ENCODE assay signal across 20 cellular contexts in the genomic region with DNA sequence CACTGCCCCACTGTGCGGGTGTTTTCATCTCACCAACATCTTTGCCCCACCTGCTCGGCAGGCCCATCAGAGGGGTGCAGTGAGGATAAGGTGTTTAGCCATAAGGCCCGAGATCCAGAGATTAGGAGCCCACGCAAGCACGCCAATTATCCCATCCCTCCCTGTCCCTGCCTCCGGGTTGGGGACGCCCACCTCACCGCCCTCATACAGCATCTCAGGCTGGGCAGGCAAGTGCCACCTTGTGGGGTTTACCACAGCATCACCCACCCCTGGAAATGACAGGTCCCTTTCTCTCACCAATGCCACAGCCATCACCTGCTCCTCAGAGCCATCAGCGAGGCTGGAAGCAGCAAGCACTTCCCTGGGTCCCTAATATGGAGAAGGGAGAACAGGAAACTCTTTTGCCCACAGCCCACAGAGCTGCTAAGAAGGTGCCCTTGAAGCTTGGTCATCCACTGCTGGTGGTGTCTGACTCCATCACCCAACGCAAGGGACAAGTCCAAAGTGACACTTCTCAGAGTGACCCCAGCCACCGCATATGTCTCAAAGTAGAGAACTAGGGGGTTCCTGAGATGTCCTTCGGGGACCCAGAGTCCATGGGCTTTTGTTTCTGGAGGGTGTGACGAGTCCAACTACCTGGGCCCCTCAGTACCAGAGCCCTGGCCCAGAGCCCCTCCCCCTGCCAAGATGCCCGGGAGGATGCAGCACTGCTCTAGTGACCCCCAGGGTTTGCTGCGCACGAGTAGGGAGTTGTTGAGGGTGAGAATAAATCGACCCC. TPM values are rescaled to one million over a fixed set of nuclear protein-coding genes. Genes with fewer than 3 reads are reported as not detected.
DNase-seq lines count a peak whose midpoint lies in the region; ATAC-seq and TF ChIP-seq lines count a peak whose summit lies in the region.
"Had no signal": no experiment of that assay in that cellular context is flagged by ENCODE, and none has a peak within 500 bp of the region (broad histone marks: within the 10 kb centered on the region; RNA-seq: fewer than 3 reads in every experiment).

No MANE protein-coding gene starts in this region.

- H3K27me3 Mint-ChIP-seq in activated naive CD8-positive, alpha-beta T cell = no peaks in the 10 kb centered on the region
- no peaks in the 10 kb centered on the region for H3K27me3 Mint-ChIP-seq in activated naive CD8-positive, alpha-beta T cell treated with anti-CD3 and anti-CD28 coated beads, Interleukin-2, amount 50 U/mL, for 24 hours
- H3K27me3 Mint-ChIP-seq: CD4-positive, CD25-positive, alpha-beta regulatory T cell; IgD-negative memory B cell had no signal

- peak overlapping the region; percentile 28 for H3K27ac Mint-ChIP-seq in activated naive CD8-positive, alpha-beta T cell
- H3K27ac Mint-ChIP-seq in activated naive CD8-positive, alpha-beta T cell treated with anti-CD3 and anti-CD28 coated beads, Interleukin-2, amount 50 U/mL, for 24 hours = no peak overlapping the region

- H3K9me3 ChIP-seq in lower lobe of right lung (no peaks in the 10 kb centered on the region), sigmoid colon (no peaks in the 10 kb centered on the region), aorta (ENCODE audit: control insufficient read depth, low read length) (no peaks in the 10 kb centered on the region), hepatocyte (ENCODE audit: low read depth) (no peaks in the 10 kb centered on the region)
- H3K9me3 ChIP-seq: BLaER1 had no signal

- no peak overlapping the region for H3K4me3 Mint-ChIP-seq in activated naive CD8-positive, alpha-beta T cell
- no peak overlapping the region for H3K4me3 Mint-ChIP-seq in activated naive CD8-positive, alpha-beta T cell treated with anti-CD3 and anti-CD28 coated beads, Interleukin-2, amount 50 U/mL, for 24 hours
- H3K4me3 Mint-ChIP-seq: CD4-positive, CD25-positive, alpha-beta regulatory T cell; H9; IgD-negative memory B cell had no signal

- H3K9me3 Mint-ChIP-seq in activated naive CD8-positive, alpha-beta T cell (ENCODE audit: low read depth) = no peaks in the 10 kb centered on the region
- no peaks in the 10 kb centered on the region for H3K9me3 Mint-ChIP-seq in activated naive CD8-positive, alpha-beta T cell treated with anti-CD3 and anti-CD28 coated beads, Interleukin-2, amount 50 U/mL, for 24 hours
- H3K9me3 Mint-ChIP-seq: CD4-positive, CD25-positive, alpha-beta regulatory T cell; H9; IgD-negative memory B cell had no signal

- H3K27me3 ChIP-seq in lower lobe of right lung (ENCODE audit: low read depth) (no peaks in the 10 kb centered on the region), sigmoid colon (no peaks in the 10 kb centered on the region), aorta (ENCODE audit: control insufficient read depth in 1 of 2, insufficient read depth in 2 of 2, low read length in 1 of 2) (no peaks in the 10 kb centered on the region), hepatocyte (no peaks in the 10 kb centered on the region)
- H3K27me3 ChIP-seq: BLaER1 had no signal

- no peaks in the 10 kb centered on the region for H3K9me2 ChIP-seq in hepatocyte (replicated peaks; ENCODE audit: insufficient read depth)

- peaks cover 92% of the 10 kb centered on the region for H3K79me2 ChIP-seq in hepatocyte

- H3K27ac ChIP-seq in lower lobe of right lung (no peak overlapping the region), sigmoid colon (no peak overlapping the region), aorta (ENCODE audit: low read depth in 1 of 2, low read length in 2 of 2) (no peak overlapping the region), hepatocyte (no peak overlapping the region)
- H3K27ac ChIP-seq: BLaER1 had no signal

- no peak for DNase-seq in activated naive CD8-positive, alpha-beta T cell treated with anti-CD3 and anti-CD28 coated beads, Interleukin-2, amount 50 U/mL, for 24 hours
- DNase-seq in lower lobe of right lung (peak; percentile 26), sigmoid colon (peak; percentile 33), aorta (peak; percentile 21 to 51), hepatocyte (ENCODE audit: low spot score) (no peak), NCI-H146 (lab: John Stamatoyannopoulos, UW) (no peak)
- DNase-seq: 8988T; AML-193; Calu3; CD4-positive, CD25-positive, alpha-beta regulatory T cell; DMS79; GOT3; H9 had no signal

- no peak overlapping the region for H2AFZ ChIP-seq in hepatocyte

- peaks cover 7% of the 10 kb centered on the region for H3K36me3 ChIP-seq in lower lobe of right lung
- H3K36me3 ChIP-seq in sigmoid colon = no peaks in the 10 kb centered on the region
- H3K36me3 ChIP-seq in aorta (ENCODE audit: control insufficient read depth in 1 of 2, insufficient read depth in 2 of 2, low read length in 1 of 2) = no peaks in the 10 kb centered on the region
- no peaks in the 10 kb centered on the region for H3K36me3 ChIP-seq in hepatocyte (replicated peaks; ENCODE audit: insufficient read depth, low read depth)
- H3K36me3 ChIP-seq: BLaER1 had no signal

- H3K4me2 ChIP-seq in hepatocyte = no peak overlapping the region

- H3K4me1 ChIP-seq in lower lobe of right lung = peaks cover 58% of the 10 kb centered on the region
- peaks cover 0 to 61% (median 51%) of the 10 kb centered on the region in 4 donors for H3K4me1 ChIP-seq in sigmoid colon
- no peaks in the 10 kb centered on the region for H3K4me1 ChIP-seq in aorta (ENCODE audit: control insufficient read depth in 1 of 2, insufficient read depth in 2 of 2, low read length in 2 of 2)
- peaks cover 27% of the 10 kb centered on the region for H3K4me1 ChIP-seq in hepatocyte (ENCODE audit: insufficient read depth)

- no peak for TF ChIP-seq CTCF in lower lobe of right lung (IDR thresholded peaks at IDR 0.05)
- no peak for TF ChIP-seq CTCF in sigmoid colon (IDR thresholded peaks at IDR 0.05)
- TF ChIP-seq CTCF in hepatocyte (IDR thresholded peaks at IDR 0.05; ENCODE audit: poor library complexity) = no peak

- peaks cover 23% of the 10 kb centered on the region for H3K4me1 Mint-ChIP-seq in activated naive CD8-positive, alpha-beta T cell (ENCODE audit: low read depth)
- H3K4me1 Mint-ChIP-seq in activated naive CD8-positive, alpha-beta T cell treated with anti-CD3 and anti-CD28 coated beads, Interleukin-2, amount 50 U/mL, for 24 hours = peaks cover 19% of the 10 kb centered on the region

- TF ChIP-seq EP300 in sigmoid colon (IDR thresholded peaks at IDR 0.05) = no peak

- peaks cover 17% of the 10 kb centered on the region for H4K20me1 ChIP-seq in hepatocyte (ENCODE audit: insufficient read depth, poor library complexity, severe bottlenecking)

- no peak overlapping the region for H3K4me3 ChIP-seq in lower lobe of right lung
- H3K4me3 ChIP-seq in sigmoid colon = no peak overlapping the region
- no peak overlapping the region for H3K4me3 ChIP-seq in aorta (ENCODE audit: low read length in 2 of 2)
- H3K4me3 ChIP-seq in hepatocyte = no peak overlapping the region
- H3K4me3 ChIP-seq: BLaER1, GM12878 had no signal

- H3K36me3 Mint-ChIP-seq in activated naive CD8-positive, alpha-beta T cell = peaks cover 6% of the 10 kb centered on the region
- H3K36me3 Mint-ChIP-seq in activated naive CD8-positive, alpha-beta T cell treated with anti-CD3 and anti-CD28 coated beads, Interleukin-2, amount 50 U/mL, for 24 hours (ENCODE audit: low read depth) = peaks cover 1% of the 10 kb centered on the region
- H3K36me3 Mint-ChIP-seq: CD4-positive, CD25-positive, alpha-beta regulatory T cell had no signal

- TF ChIP-seq POLR2A in sigmoid colon (IDR thresholded peaks at IDR 0.05) = no peak

- intact Hi-C loops in lower lobe of right lung (cut with DNase I) (no loop called here), sigmoid colon (cut with DNase I) (no loop called here), aorta (cut with DNase I) (no loop called here)

- 92% methylated on average over 17 of the region's 17 CpGs for WGBS in sigmoid colon, 2 donors
- WGBS in aorta, 2 donors = 84 to 86% methylated on average over 17 of the region's 17 CpGs
- 91% methylated on average over 17 of the region's 17 CpGs for WGBS in hepatocyte (ENCODE audit: low lambda C conversion rate, missing lambda C conversion rate)

- ATAC-seq in activated naive CD8-positive, alpha-beta T cell treated with anti-CD3 and anti-CD28 coated beads, Interleukin-2, amount 50 U/mL, for 24 hours = no peak
- ATAC-seq in lower lobe of right lung (no peak), aorta (ENCODE audit: low FRiP score) (no peak), HG03439 (IDR thresholded peaks at IDR 0.05; ENCODE audit: unreplicated experiment) (no peak)
- ATAC-seq: GM12878 had no signal

RNA-seq across cellular contexts. Expression of gene VPS37C, which starts 15.8 kb away (rescaled TPM):
- 39.7 TPM for total RNA-seq in lower lobe of right lung
- total RNA-seq in sigmoid colon = 10 to 100 TPM in 3 of 4 donors, 1 to 10 TPM in 1; 8.6 to 25.4 (median 18.5) TPM
- 10 to 100 TPM; 16.9 to 19.3 (median 18.6) TPM for polyA plus RNA-seq in sigmoid colon
- total RNA-seq in aorta = 10 to 100 TPM; 29.8 to 39.9 TPM
- 10 to 100 TPM; 12.7 to 14.0 TPM for polyA plus RNA-seq in aorta
- 12.2 and 17.0 TPM in 2 replicates for total RNA-seq in hepatocyte
- polyA plus RNA-seq in hepatocyte = 23.0 and 26.6 TPM in 2 replicates

RNA-seq across cellular contexts. Expression of gene CD5, which starts 43.1 kb away (rescaled TPM):
- total RNA-seq in lower lobe of right lung (3.5 TPM), sigmoid colon (under 1 TPM in 2 of 4 donors, not detected in 2; 0.54 to 0.55 TPM), aorta (1 to 10 TPM in 1 of 2 donors, under 1 TPM in 1; 0.58 to 1.7 TPM), hepatocyte (not detected in 2 replicates)
- polyA plus RNA-seq in sigmoid colon (10 to 100 TPM in 1 of 3 donors, under 1 TPM in 2; 0.23 to 12.3 (median 0.60) TPM), aorta (under 1 TPM in 1 of 2 donors, not detected in 1; 0.67 TPM), hepatocyte (0.06 TPM in 1 of 2 replicates, not detected in the other)
- total RNA-seq: Calu3, G401, H9, HT-29 had no signal

RNA-seq across cellular contexts. Expression of gene PGA3, which starts 57.9 kb away (rescaled TPM):
- 1.3 TPM for total RNA-seq in lower lobe of right lung
- total RNA-seq in sigmoid colon = 1 to 10 TPM in 1 of 4 donors, under 1 TPM in 1, not detected in 2; 0.33 to 2.5 TPM
- polyA plus RNA-seq in sigmoid colon = 10 to 100 TPM in 2 of 3 donors, under 1 TPM in 1; 0.06 to 25.2 (median 14.3) TPM
- total RNA-seq in aorta = 1 to 10 TPM in 1 of 2 donors, not detected in 1; 1.8 TPM
- polyA plus RNA-seq in aorta = 1 to 10 TPM; 2.5 to 9.5 TPM
- 0.27 and 0.48 TPM in 2 replicates for total RNA-seq in hepatocyte
- polyA plus RNA-seq in hepatocyte = 0.39 and 1.4 TPM in 2 replicates
- total RNA-seq: Calu3; CD4-positive, CD25-positive, alpha-beta regulatory T cell; G401; GM12878; H9; HT-29 had no signal
- polyA plus RNA-seq: CD4-positive, CD25-positive, alpha-beta regulatory T cell; GM12878; IgD-negative memory B cell had no signal

Comparison
In these comparisons a context has a peak if more than half of its experiments do, and no peak if none do; other contexts are left out.
1. DNase-seq: peak in lower lobe of right lung (single experiment), sigmoid colon (single experiment) and aorta (2 of 2); none in activated naive CD8-positive, alpha-beta T cell treated with anti-CD3 and anti-CD28 coated beads, Interleukin-2, amount 50 U/mL, for 24 hours (single experiment), hepatocyte (single experiment) and NCI-H146 (single experiment).